ENCODE assay signal across 8 cellular contexts in the genomic region with DNA sequence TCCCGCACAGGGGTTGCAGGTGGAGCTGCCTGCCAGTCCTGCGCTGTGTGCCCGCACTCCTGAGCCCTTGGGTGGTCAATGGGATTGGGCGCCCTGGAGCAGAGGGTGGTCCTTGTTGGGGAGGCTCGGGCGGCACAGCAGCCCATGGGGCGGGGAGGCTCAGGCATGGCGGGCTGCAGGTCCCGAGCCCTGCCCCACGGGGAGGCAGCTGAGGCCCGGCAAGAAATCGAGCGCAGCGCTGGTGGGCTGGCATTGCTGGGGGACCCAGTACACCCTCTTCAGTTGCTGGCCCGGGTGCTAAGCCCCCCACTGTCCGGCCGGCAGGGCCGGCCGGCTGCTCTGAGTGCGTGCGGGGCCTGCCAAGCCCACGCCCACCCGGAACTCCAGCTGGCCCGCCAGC.
"Had no signal": no experiment of that assay in that cellular context is flagged by ENCODE, and none has a peak within 500 bp of the region (broad histone marks: within the 10 kb centered on the region; RNA-seq: fewer than 3 reads in every experiment).

No MANE protein-coding gene starts in this region.

- H3K4me3 Mint-ChIP-seq: GM23338, H9, IgD-negative memory B cell had no signal

- H3K4me3 ChIP-seq: GM23338 had no signal

- DNase-seq: H9, HCEC 1CT had no signal

- ATAC-seq: GM23338, HepG2 had no signal

- H3K27me3 Mint-ChIP-seq: IgD-negative memory B cell had no signal

- H3K27ac Mint-ChIP-seq: GM23338, IgD-negative memory B cell had no signal

- H2AFZ ChIP-seq: GM23338 had no signal

- H3K4me2 ChIP-seq: GM23338 had no signal

- FAIRE-seq: H1, H54, HepG2 had no signal

- H3K27ac ChIP-seq: HL-60 had no signal
